8 cellular contexts compared by ENCODE assay signal in the genomic region with DNA sequence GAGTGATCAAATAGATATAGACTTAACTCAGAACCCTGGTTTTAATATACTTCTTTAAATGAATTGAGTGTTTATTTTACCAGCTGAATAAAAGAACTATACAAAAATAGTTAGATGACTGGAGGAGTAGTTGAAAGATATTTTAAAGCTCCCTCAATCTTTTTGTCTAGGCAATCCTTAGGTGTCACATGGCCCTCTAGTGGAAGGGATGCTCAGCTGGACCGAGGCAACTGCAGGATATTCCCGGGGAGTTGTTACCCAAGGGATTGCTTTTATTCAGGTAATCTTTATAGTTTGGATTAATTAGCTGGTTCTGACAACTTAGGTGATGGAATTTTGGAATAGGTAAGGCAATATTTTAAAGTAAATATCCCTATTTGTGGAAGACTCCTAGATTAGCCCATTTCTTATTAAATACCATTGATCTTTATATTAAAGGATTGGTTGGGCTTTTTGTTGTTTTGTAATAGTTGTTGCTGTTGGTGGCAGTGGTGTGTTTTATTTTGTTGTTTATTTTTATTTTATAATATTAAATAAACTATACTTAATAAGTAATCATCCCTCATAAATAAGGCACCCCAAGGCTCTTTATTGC. TPM values are rescaled to one million over a fixed set of nuclear protein-coding genes. Genes with fewer than 3 reads are reported as not detected.
A peak's percentile ranks its signal among the peaks of the same experiment; 100 is the strongest.
DNase-seq lines count a peak whose midpoint lies in the region; ATAC-seq, FAIRE-seq and TF ChIP-seq lines count a peak whose summit lies in the region.

No MANE protein-coding gene starts in this region.

- H3K9ac ChIP-seq in adipocyte (ENCODE audit: low read length), result no peak overlapping the region

- no peak for DNase-seq in D721Med (ENCODE audit: insufficient read length, low spot score)
- peak; percentile 20 for DNase-seq in HTR-8/SVneo (ENCODE audit: insufficient read length, low spot score)
- DNase-seq in adipocyte (ENCODE audit: low read depth), result peak; percentile 70
- DNase-seq in iris pigment epithelial cell (ENCODE audit: low read depth), result peak; percentile 61
- DNase-seq in T-helper 17 cell, result no peak
- DNase-seq in cortex of kidney (lab: John Stamatoyannopoulos, UW), result no peak

- H3K27ac Mint-ChIP-seq in T-helper 17 cell, result no peak overlapping the region
- H3K27ac Mint-ChIP-seq in stimulated activated memory B cell treated with anti-CD40 and anti-IgM and Interleukin-4, amounts not matched to agents 10 μg/mL and 1 μg/mL and 100 μg/mL, for 72 hours, result no peak overlapping the region

- H3K27me3 Mint-ChIP-seq in T-helper 17 cell, result no peaks in the 10 kb centered on the region
- H3K27me3 Mint-ChIP-seq in stimulated activated memory B cell treated with anti-CD40 and anti-IgM and Interleukin-4, amounts not matched to agents 10 μg/mL and 1 μg/mL and 100 μg/mL, for 72 hours, result no peaks in the 10 kb centered on the region

- no peaks in the 10 kb centered on the region for H3K9me3 ChIP-seq in adipocyte (ENCODE audit: control insufficient read depth, low read length)
- H3K9me3 ChIP-seq in T-helper 17 cell (ENCODE audit: control insufficient read depth, low read length, poor library complexity, severe bottlenecking), result no peaks in the 10 kb centered on the region

- peaks cover 4% of the 10 kb centered on the region for H3K4me1 Mint-ChIP-seq in T-helper 17 cell
- no peaks in the 10 kb centered on the region for H3K4me1 Mint-ChIP-seq in stimulated activated memory B cell treated with anti-CD40 and anti-IgM and Interleukin-4, amounts not matched to agents 10 μg/mL and 1 μg/mL and 100 μg/mL, for 72 hours

- no peak overlapping the region for H3K4me3 ChIP-seq in adipocyte (ENCODE audit: low read length)

- ATAC-seq in HG03039 (IDR thresholded peaks at IDR 0.05; ENCODE audit: unreplicated experiment) (no peak), T-helper 17 cell (no peak)
- no peak for ATAC-seq in stimulated activated memory B cell treated with anti-CD40 and anti-IgM and Interleukin-4, amounts not matched to agents 10 μg/mL and 1 μg/mL and 100 μg/mL, for 72 hours

- no peak overlapping the region for H3K4me3 Mint-ChIP-seq in T-helper 17 cell
- no peak overlapping the region for H3K4me3 Mint-ChIP-seq in stimulated activated memory B cell treated with anti-CD40 and anti-IgM and Interleukin-4, amounts not matched to agents 10 μg/mL and 1 μg/mL and 100 μg/mL, for 72 hours

- no peaks in the 10 kb centered on the region for H3K27me3 ChIP-seq in adipocyte (replicated peaks; ENCODE audit: control insufficient read depth, insufficient read depth, low read length)

- peaks cover 23% of the 10 kb centered on the region for H3K36me3 ChIP-seq in adipocyte (ENCODE audit: control insufficient read depth, insufficient read depth, low read length, severe bottlenecking)

- H3K4me1 ChIP-seq in adipocyte (ENCODE audit: control insufficient read depth, insufficient read depth, low read length), result no peaks in the 10 kb centered on the region

- H3K9me3 Mint-ChIP-seq in stimulated activated memory B cell treated with anti-CD40 and anti-IgM and Interleukin-4, amounts not matched to agents 10 μg/mL and 1 μg/mL and 100 μg/mL, for 72 hours, result no peaks in the 10 kb centered on the region

- peaks cover 3% of the 10 kb centered on the region for H3K36me3 Mint-ChIP-seq in T-helper 17 cell (ENCODE audit: low read depth)
- peaks cover 25% of the 10 kb centered on the region for H3K36me3 Mint-ChIP-seq in stimulated activated memory B cell treated with anti-CD40 and anti-IgM and Interleukin-4, amounts not matched to agents 10 μg/mL and 1 μg/mL and 100 μg/mL, for 72 hours

- FAIRE-seq in D721Med (lab: Jason Lieb, UNC), result peak; percentile 25
- no peak for FAIRE-seq in HTR-8/SVneo (lab: Jason Lieb, UNC)

- peak; percentile 54 for TF ChIP-seq CTCF in D721Med (IDR thresholded peaks at IDR 0.05; ENCODE audit: insufficient read depth, missing control alignments)

RNA-seq across cellular contexts. Expression of gene ZDHHC17, which starts 57.1 kb away (rescaled TPM):
- 10 to 100 TPM; 40.7 to 48.0 TPM for total RNA-seq in T-helper 17 cell

RNA-seq across cellular contexts. Expression of gene CSRP2, which starts 57.8 kb away (rescaled TPM):
- total RNA-seq in T-helper 17 cell, result not detected

Comparison
In these comparisons a context has a peak if more than half of its experiments do, and no peak if none do; other contexts are left out.
1. DNase-seq: peak in HTR-8/SVneo (single experiment), adipocyte (single experiment) and iris pigment epithelial cell (single experiment); none in D721Med (single experiment), T-helper 17 cell (0 of 3) and cortex of kidney (single experiment).